In genomic region chr13:27661017-27661416, GRCh38 we compare ENCODE assay signal across 16 cellular contexts.
"Had no signal": no experiment of that assay in that cellular context is flagged by ENCODE, and none has a peak within 500 bp of the region (broad histone marks: within the 10 kb centered on the region; RNA-seq: fewer than 3 reads in every experiment).

No MANE protein-coding gene starts in this region.

- H3K27me3 ChIP-seq: esophagus squamous epithelium, gastroesophageal sphincter, tibial artery had no signal

- H3K4me3 ChIP-seq: esophagus squamous epithelium, gastroesophageal sphincter, tibial artery had no signal

- H3K4me1 Mint-ChIP-seq: neural crest cell had no signal

- ATAC-seq: gastroesophageal sphincter; left cardiac atrium; natural killer cell; right cardiac atrium; stimulated activated naive CD8-positive, alpha-beta T cell treated with anti-CD3 and anti-CD28 coated beads, Interleukin-15, Interleukin-2, amounts not matched to agents 100 U/mL and 50 U/mL, for 24 hours had no signal

- H3K4me3 Mint-ChIP-seq: mesothelial cell of epicardium, natural killer cell, neural crest cell had no signal

- DNase-seq: effector memory CD4-positive, alpha-beta T cell; esophagus squamous epithelium; foreskin fibroblast; islet precursor cell; left cardiac atrium; natural killer cell; right cardiac atrium; small intestine; stimulated activated CD4-positive, alpha-beta T cell treated with anti-CD3 and anti-CD28 coated beads, Interleukin-12 subunit alpha, Interleukin-12 subunit beta, amount 100 ng/mL, for 4 hours; stimulated activated CD4-positive, alpha-beta T cell treated with anti-CD3 and anti-CD28 coated beads, Interleukin-2, amount 100 ng/mL, for 48 hours; stimulated activated naive CD8-positive, alpha-beta T cell treated with anti-CD3 and anti-CD28 coated beads, Interleukin-15, Interleukin-2, amounts not matched to agents 100 U/mL and 50 U/mL, for 24 hours; tibial artery had no signal

- H3K27ac ChIP-seq: epithelial cell of prostate, esophagus squamous epithelium, gastroesophageal sphincter, tibial artery had no signal

- H3K27ac Mint-ChIP-seq: mesothelial cell of epicardium had no signal

- H3K36me3 Mint-ChIP-seq: natural killer cell had no signal

- H3K9me3 ChIP-seq: esophagus squamous epithelium, gastroesophageal sphincter, tibial artery had no signal

- H3K9me3 Mint-ChIP-seq: mesothelial cell of epicardium, natural killer cell, neural crest cell had no signal
